In the genomic region with DNA sequence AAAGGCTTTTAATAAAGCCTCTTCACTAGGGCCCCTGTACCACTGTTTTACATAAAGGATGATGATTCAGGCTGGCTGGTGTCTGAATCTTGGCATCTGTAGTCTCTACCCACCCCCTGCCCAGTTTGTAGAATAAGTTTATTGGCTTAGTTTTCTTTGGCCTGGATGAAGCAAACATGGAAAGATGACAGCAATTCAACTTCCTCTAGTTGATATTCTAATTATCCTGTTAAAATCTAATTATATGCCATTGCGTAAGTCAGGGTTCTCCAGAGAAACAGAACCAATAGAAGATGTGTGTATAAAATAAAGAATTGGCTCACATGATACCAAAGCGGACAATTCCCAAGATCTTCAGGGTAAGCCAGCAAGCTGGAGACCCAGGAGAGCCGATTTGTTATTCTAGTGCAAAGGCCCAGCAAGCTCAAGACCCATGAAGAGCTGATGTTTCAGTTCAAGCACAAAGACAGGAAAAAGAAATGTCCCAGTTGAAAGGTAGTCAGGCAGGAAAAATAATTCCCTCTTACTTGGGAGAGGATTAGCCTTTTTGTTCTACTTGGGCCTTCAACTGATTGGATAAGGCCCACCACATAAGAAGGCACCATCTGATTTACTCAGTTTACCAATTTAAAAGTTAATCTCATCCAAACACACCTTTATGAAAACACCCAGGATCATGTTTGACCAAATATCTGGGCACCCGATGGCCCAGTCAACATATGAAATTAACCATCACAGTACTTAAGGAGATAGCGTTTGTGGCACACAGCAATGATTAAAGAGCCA, we compare ENCODE assay signal across 19 cellular contexts.
"Had no signal": no experiment of that assay in that cellular context is flagged by ENCODE, and none has a peak within 500 bp of the region (broad histone marks: within the 10 kb centered on the region; RNA-seq: fewer than 3 reads in every experiment).

No MANE protein-coding gene starts in this region.

- ATAC-seq: esophagus mucosa; foreskin keratinocyte; left cardiac atrium; lower lobe of right lung; natural killer cell; sciatic nerve; stimulated activated memory B cell treated with anti-CD40 and anti-IgM and Interleukin-4, amounts not matched to agents 10 μg/mL and 1 μg/mL and 100 μg/mL, for 72 hours had no signal

- DNase-seq: effector memory CD4-positive, alpha-beta T cell; foreskin keratinocyte; immature natural killer cell; left cardiac atrium; left ventricle myocardium inferior; lower lobe of right lung; natural killer cell; posterior cingulate gyrus; spleen; stimulated activated CD4-positive, alpha-beta T cell treated with anti-CD3 and anti-CD28 coated beads, Interleukin-15, amount 100 ng/mL, for 24 hours; stimulated activated CD4-positive, alpha-beta T cell treated with anti-CD3 and anti-CD28 coated beads, Interleukin-1b, Interleukin-23, amount 100 ng/mL, for 48 hours; stimulated activated CD4-positive, alpha-beta T cell treated with anti-CD3 and anti-CD28 coated beads, Interleukin-4, amount 100 ng/mL, for 24 hours; testis had no signal

- FAIRE-seq: endometrium, keratinocyte had no signal

- H3K4me3 ChIP-seq: left ventricle myocardium inferior, lower lobe of right lung, spleen, testis, tibial nerve had no signal

- H3K9me3 ChIP-seq: left ventricle myocardium inferior, lower lobe of right lung, testis, tibial nerve had no signal

- H3K27me3 ChIP-seq: foreskin keratinocyte, spleen, testis, tibial nerve had no signal

- H3K27ac ChIP-seq: foreskin keratinocyte, left ventricle myocardium inferior, lower lobe of right lung, spleen, testis, tibial nerve had no signal

- H3K4me1 ChIP-seq: foreskin keratinocyte, left ventricle myocardium inferior, lower lobe of right lung, spleen, tibial nerve had no signal

- H3K36me3 ChIP-seq: left ventricle myocardium inferior, lower lobe of right lung, spleen, tibial nerve had no signal
